ENCODE assay signal across 1 cellular context in genomic region chr21:43611598-43612369, GRCh38.
TF ChIP-seq lines count a peak whose summit lies in the region.

No MANE protein-coding gene starts in this region.

TF ChIP-seq in K562, 482 proteins besides CTCF, POLR2A, EP300 and RAD21 (continued from another document):
- TF ChIP-seq SMARCE1 (IDR thresholded peaks at IDR 0.05) (0 out of 2 replicates have a peak, but pooled peaks have one; percentile 12), ARNT (IDR thresholded peaks at IDR 0.05) (0 out of 4 replicates have a peak, but pooled peaks of 1 of the 2 experiments have one; percentile 23), TOE1 (IDR thresholded peaks at IDR 0.05; ENCODE audit: borderline replicate concordance) (peak; percentile 20; the same call in 1 of the 2 replicates), TOE1 (CRISPR knock-in tag; IDR thresholded peaks at IDR 0.05; ENCODE audit: borderline replicate concordance, low read depth) (no peak), XRCC5 (IDR thresholded peaks at IDR 0.05; ENCODE audit: low read depth, low read length) (0 out of 2 replicates have a peak, but pooled peaks have one; percentile 26), FOXK2 (conservative IDR thresholded peaks at IDR 0.05 in 1 of 2, IDR thresholded peaks at IDR 0.05 in 1 of 2; ENCODE audit: low read depth in 2 of 2) (peak; percentile 52 to 54; a peak in 2 of 4 replicates), RCOR1 (IDR thresholded peaks at IDR 0.05; ENCODE audit: borderline replicate concordance in 1 of 2, low read depth in 2 of 2, low read length in 2 of 2) (peak in 1 of 2 experiments; percentile 45; a peak in 1 of 4 replicates), BRD9 (IDR thresholded peaks at IDR 0.05; ENCODE audit: low read depth, partially characterized antibody) (peak; percentile 58), ZBTB40 (IDR thresholded peaks at IDR 0.05) (0 out of 2 replicates have a peak, but pooled peaks have one; percentile 61), ZBTB40 (CRISPR knock-in tag; IDR thresholded peaks at IDR 0.05) (no peak), RB1 (IDR thresholded peaks at IDR 0.05; ENCODE audit: low read depth) (peak; percentile 23; the same call in 1 of the 2 replicates), ZNF655 (CRISPR knock-in tag; IDR thresholded peaks at IDR 0.05) (no peak), ARID1B (IDR thresholded peaks at IDR 0.05) (0 out of 2 replicates have a peak, but pooled peaks have one; percentile 14), PTBP1 (IDR thresholded peaks at IDR 0.05; ENCODE audit: low read depth, low read length) (no peak), CHD4 (IDR thresholded peaks at IDR 0.05; ENCODE audit: insufficient read depth, insufficient replicate concordance, low read depth, low read length, poor library complexity, severe bottlenecking) (no peak), HDGF (IDR thresholded peaks at IDR 0.05) (0 out of 2 replicates have a peak, but pooled peaks have one; percentile 34), KLF16 (IDR thresholded peaks at IDR 0.05) (0 out of 2 replicates have a peak, but pooled peaks have one; percentile 21), NFIC (IDR thresholded peaks at IDR 0.05) (peak; percentile 30; the same call in 1 of the 2 replicates)
